31 cellular contexts compared by ENCODE assay signal in the genomic region with DNA sequence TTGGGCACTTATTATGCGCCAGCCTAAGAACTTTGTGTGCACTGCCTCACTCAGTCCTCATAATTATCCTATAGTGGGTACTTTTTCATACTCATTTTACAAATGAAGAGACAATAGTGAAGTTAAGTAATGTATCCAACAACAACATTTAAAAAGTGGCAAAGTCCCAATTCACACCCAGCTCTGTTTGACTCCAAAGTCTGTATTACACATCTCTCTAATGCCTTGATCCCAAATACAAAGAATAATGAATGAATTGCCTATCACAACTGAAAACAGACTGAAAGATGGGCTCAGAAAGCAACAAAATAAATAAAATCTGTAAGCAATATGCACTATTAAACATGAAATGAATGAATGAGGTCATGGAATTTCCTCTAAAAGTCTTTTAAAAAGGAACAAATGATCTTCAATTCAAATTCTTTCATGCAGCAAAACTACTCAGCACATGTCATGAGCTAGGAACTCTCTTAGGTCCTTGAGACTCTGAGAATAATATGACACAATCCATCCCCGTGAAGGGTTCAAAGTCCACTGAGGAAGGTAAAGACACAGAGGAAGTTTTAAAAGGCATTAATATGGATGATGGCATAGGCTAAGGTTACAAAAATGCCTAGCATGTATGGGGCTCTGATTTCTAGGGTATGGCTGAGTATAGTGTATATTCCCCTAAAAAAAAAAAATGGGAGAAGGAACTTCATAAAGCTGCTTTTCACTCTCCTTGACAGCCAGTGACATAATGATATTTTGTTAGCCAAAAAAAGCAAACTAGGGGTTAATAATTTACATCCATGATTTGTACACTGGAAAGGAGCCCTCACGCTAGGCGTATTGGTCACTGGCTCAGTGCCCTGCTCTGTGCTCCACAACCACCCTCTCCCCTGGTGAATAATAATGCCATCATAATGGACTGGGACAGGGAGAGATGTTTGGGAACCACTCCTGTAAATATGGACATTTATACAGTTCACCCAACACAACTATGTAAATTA.
DNase-seq lines count a peak whose midpoint lies in the region; ATAC-seq and FAIRE-seq lines count a peak whose summit lies in the region.
"Had no signal": no experiment of that assay in that cellular context is flagged by ENCODE, and none has a peak within 500 bp of the region (broad histone marks: within the 10 kb centered on the region; RNA-seq: fewer than 3 reads in every experiment).

No MANE protein-coding gene starts in this region.

- H3K4me3 ChIP-seq in small intestine (ENCODE audit: low read depth in 1 of 2, low read length in 2 of 2), result no peak overlapping the region
- H3K4me3 ChIP-seq: heart right ventricle, left lung, Peyer's patch, skin epidermis, tibial artery had no signal

- no peaks in the 10 kb centered on the region for H3K27me3 ChIP-seq in small intestine (ENCODE audit: control insufficient read depth in 2 of 2, insufficient read depth in 2 of 2, low read length in 2 of 2)
- H3K27me3 ChIP-seq: heart right ventricle, left lung, Peyer's patch, tibial artery had no signal

- H3K9me3 ChIP-seq in small intestine (ENCODE audit: control insufficient read depth, low read depth), result peaks cover 1% of the 10 kb centered on the region

- FAIRE-seq in RCC 7860 (lab: Jason Lieb, UNC) (peak; percentile 95), small intestine (lab: Jason Lieb, UNC) (no peak)
- FAIRE-seq: colon, GM12891 had no signal

- H3K27ac ChIP-seq in small intestine (ENCODE audit: low read depth in 1 of 2, low read length in 1 of 2), result no peak overlapping the region
- H3K27ac ChIP-seq: epithelial cell of prostate, heart right ventricle, left lung, Peyer's patch, skin epidermis, tibial artery had no signal

- 35 to 66% (median 59%) methylated on average over 4 of the region's 4 CpGs for WGBS in small intestine, 3 donors

- DNase-seq in DMS53 treated with DMSO at 0.1 percent for 48 hours (lab: John Stamatoyannopoulos, UW; ENCODE audit: unreplicated experiment) (peak; percentile 38), RCC 7860 (ENCODE audit: low spot score) (peak; percentile 86), kidney tubule cell (ENCODE audit: low spot score) (peak; percentile 93), small intestine (peak; percentile 86), SIG-M5 treated with dmso at 0.1 percent for 504 hours (lab: John Stamatoyannopoulos, UW; ENCODE audit: unreplicated experiment) (no peak)
- DNase-seq in activated CD8-positive, alpha-beta memory T cell treated with anti-CD3 and anti-CD28 coated beads, Interleukin-2, amount 50 U/mL, for 4 hours, result no peak
- DNase-seq: activated CD4-positive, alpha-beta T cell treated with anti-CD3 and anti-CD28 coated beads, Interleukin-2, amount 50 U/mL, for 48 hours; activated CD8-positive, alpha-beta memory T cell treated with anti-CD3 and anti-CD28 coated beads, Interleukin-2, amount 50 U/mL, for 48 hours; anterior cingulate cortex; effector CD4-positive, alpha-beta T cell; EL; heart right ventricle; left lung; naive thymus-derived CD4-positive, alpha-beta T cell; NCI-H1092; NCI-H1930; NCI-H2227 treated with DMSO at 0.1 percent for 48 hours; NCI-H526 treated with DMSO at 0.1 percent for 48 hours; nucleus accumbens; stimulated activated CD4-positive, alpha-beta T cell treated with anti-CD3 and anti-CD28 coated beads, Interleukin-1b, Interleukin-23, amount 100 ng/mL, for 48 hours; stimulated activated CD8-positive, alpha-beta memory T cell treated with anti-CD3 and anti-CD28 coated beads, Interleukin-4, amount 100 ng/mL, for 48 hours; stimulated activated naive CD8-positive, alpha-beta T cell treated with anti-CD3 and anti-CD28 coated beads, Interleukin-15, amount 100 ng/mL, for 72 hours; T-helper 1 cell; tibial artery had no signal

- no peaks in the 10 kb centered on the region for H3K4me1 ChIP-seq in small intestine (ENCODE audit: control insufficient read depth in 2 of 2, insufficient read depth in 1 of 2, low read depth in 1 of 2, low read length in 1 of 2)
- H3K4me1 ChIP-seq: heart right ventricle, left lung, tibial artery had no signal

- no peaks in the 10 kb centered on the region for H3K36me3 ChIP-seq in small intestine (ENCODE audit: control insufficient read depth in 2 of 2, insufficient read depth in 2 of 2, low read length in 2 of 2)
- H3K36me3 ChIP-seq: left lung, Peyer's patch had no signal

- no peak for ATAC-seq in GM18868 (IDR thresholded peaks at IDR 0.05; ENCODE audit: unreplicated experiment)
- ATAC-seq: activated CD4-positive, CD25-positive, alpha-beta regulatory T cell treated with anti-CD3 and anti-CD28 coated beads, Interleukin-2, amount 50 U/mL, for 24 hours; heart right ventricle; left lung; naive thymus-derived CD4-positive, alpha-beta T cell; stimulated activated naive CD8-positive, alpha-beta T cell treated with anti-CD3 and anti-CD28 coated beads, Interleukin-15, amount 100 ng/mL, for 72 hours had no signal

Comparison
In these comparisons a context has a peak if more than half of its experiments do, and no peak if none do; other contexts are left out.
1. DNase-seq: peak in DMS53 treated with DMSO at 0.1 percent for 48 hours (single experiment), RCC 7860 (single experiment), kidney tubule cell (single experiment) and small intestine (single experiment); none in activated CD8-positive, alpha-beta memory T cell treated with anti-CD3 and anti-CD28 coated beads, Interleukin-2, amount 50 U/mL, for 4 hours (single experiment) and SIG-M5 treated with dmso at 0.1 percent for 504 hours (single experiment).